Comparison of ENCODE assay signal across 1 cellular context in genomic region chr9:114328357-114328820, GRCh38.
TF ChIP-seq lines count a peak whose summit lies in the region.

No MANE protein-coding gene starts in this region.

TF ChIP-seq in liver, 16 proteins besides CTCF, POLR2A, EP300 and RAD21 (continued from another document):
- TF ChIP-seq REST (IDR thresholded peaks at IDR 0.05) (peak; percentile 47), RXRA (IDR thresholded peaks at IDR 0.05) (peak; percentile 66 to 68), FOXA1 (IDR thresholded peaks at IDR 0.05) (peak; percentile 6), TAF1 (conservative IDR thresholded peaks at IDR 0.05) (peak; percentile 28), YY1 (IDR thresholded peaks at IDR 0.05) (peak; percentile 85), HNF4A (conservative IDR thresholded peaks at IDR 0.05) (peak; percentile 89 to 94)
TF ChIP-seq in liver: peak in this region for 10; not testable (repeated sequence) for 6.
